Comparison of ENCODE assay signal across 15 cellular contexts in genomic region chr4:10084651-10085320, GRCh38. TPM values are rescaled to one million over a fixed set of nuclear protein-coding genes. Genes with fewer than 3 reads are reported as not detected.
A peak's percentile ranks its signal among the peaks of the same experiment; 100 is the strongest.
DNase-seq lines count a peak whose midpoint lies in the region; ATAC-seq and TF ChIP-seq lines count a peak whose summit lies in the region.
"Had no signal": no experiment of that assay in that cellular context is flagged by ENCODE, and none has a peak within 500 bp of the region (broad histone marks: within the 10 kb centered on the region; RNA-seq: fewer than 3 reads in every experiment).

No MANE protein-coding gene starts in this region.

- H3K27me3 Mint-ChIP-seq in brain, result no peaks in the 10 kb centered on the region
- no peaks in the 10 kb centered on the region for H3K27me3 Mint-ChIP-seq in stimulated activated naive B cell treated with anti-CD40 and anti-IgM and Interleukin-4, amounts not matched to agents 10 μg/mL and 1 μg/mL and 100 μg/mL, for 72 hours

- peaks cover 7% of the 10 kb centered on the region for H3K4me1 Mint-ChIP-seq in brain
- H3K4me1 Mint-ChIP-seq in stimulated activated naive B cell treated with anti-CD40 and anti-IgM and Interleukin-4, amounts not matched to agents 10 μg/mL and 1 μg/mL and 100 μg/mL, for 72 hours, result peaks cover 2 to 10% of the 10 kb centered on the region in 2 donors

- H3K18ac ChIP-seq in mesenchymal stem cell (ENCODE audit: low read depth in 1 of 2, low read length in 2 of 2), result no peak overlapping the region

- H3K9ac ChIP-seq in mesenchymal stem cell (ENCODE audit: low read length), result no peak overlapping the region

- no peak overlapping the region for H3K4ac ChIP-seq in mesenchymal stem cell (ENCODE audit: low read depth in 1 of 2, low read length in 2 of 2)

- H3K36me3 ChIP-seq in mesenchymal stem cell (ENCODE audit: control insufficient read depth in 1 of 2, insufficient read depth in 2 of 2, low read depth in 1 of 2, low read length in 2 of 2), result peaks cover 84 to 98% of the 10 kb centered on the region in 2 experiments

- peak overlapping the region; percentile 31 to 81 (median 45) for H3K27ac Mint-ChIP-seq in brain
- peak overlapping the region; percentile 75 for H3K27ac Mint-ChIP-seq in stimulated activated naive B cell treated with anti-CD40 and anti-IgM and Interleukin-4, amounts not matched to agents 10 μg/mL and 1 μg/mL and 100 μg/mL, for 72 hours

- TF ChIP-seq CTCF in brain (conservative IDR thresholded peaks at IDR 0.05), result no peak

- no peak overlapping the region for H2BK120ac ChIP-seq in mesenchymal stem cell (ENCODE audit: low read depth, low read length)

- H3K4me3 ChIP-seq in mesenchymal stem cell (ENCODE audit: insufficient read depth in 1 of 2, low read depth in 1 of 2, low read length in 2 of 2), result no peak overlapping the region
- H3K4me3 ChIP-seq: tibial nerve had no signal

- H3K27me3 ChIP-seq in mesenchymal stem cell (ENCODE audit: control insufficient read depth in 1 of 2, insufficient read depth in 1 of 2, low read length in 2 of 2), result no peaks in the 10 kb centered on the region
- H3K27me3 ChIP-seq: tibial nerve had no signal

- H2AFZ ChIP-seq in mesenchymal stem cell (ENCODE audit: low read depth, low read length), result no peak overlapping the region

- H2AK5ac ChIP-seq in mesenchymal stem cell (ENCODE audit: low read length, severe bottlenecking), result peak overlapping the region; percentile 23

- no peak overlapping the region for H3K4me2 ChIP-seq in mesenchymal stem cell (ENCODE audit: low read length, poor library complexity, severe bottlenecking)

- no peak overlapping the region for H2BK5ac ChIP-seq in mesenchymal stem cell (ENCODE audit: low read depth, low read length, poor library complexity, severe bottlenecking)

- H3K9me3 ChIP-seq in mesenchymal stem cell (ENCODE audit: control insufficient read depth, low read length), result no peaks in the 10 kb centered on the region
- H3K9me3 ChIP-seq: tibial nerve had no signal

- peak; percentile 9 for DNase-seq in activated CD8-positive, alpha-beta memory T cell treated with anti-CD3 and anti-CD28 coated beads, Interleukin-2, amount 50 U/mL, for 4 hours
- DNase-seq in activated CD8-positive, alpha-beta memory T cell treated with anti-CD3 and anti-CD28 coated beads, Interleukin-2, amount 50 U/mL, for 48 hours, result no peak
- DNase-seq in mesenchymal stem cell (no peak), NCI-H187 treated with DMSO at 0.1 percent for 48 hours (lab: John Stamatoyannopoulos, UW) (no peak), Ammon's horn (ENCODE audit: low spot score) (no peak)
- no peak for DNase-seq in stimulated activated naive B cell treated with anti-CD40 and anti-IgM and Interleukin-4, amounts not matched to agents 10 μg/mL and 1 μg/mL and 100 μg/mL, for 72 hours
- DNase-seq: activated CD4-positive, CD25-positive, alpha-beta regulatory T cell; effector memory CD4-positive, alpha-beta T cell; foreskin melanocyte; IMR-90; NCI-H1105 treated with DMSO at 0.1 percent for 48 hours; NCI-H2227 treated with DMSO at 0.1 percent for 48 hours had no signal

- H3K79me1 ChIP-seq in mesenchymal stem cell (replicated peaks; ENCODE audit: low read length, poor library complexity, severe bottlenecking), result peaks cover 33% of the 10 kb centered on the region

- H3K9me3 Mint-ChIP-seq in brain, result no peaks in the 10 kb centered on the region
- no peaks in the 10 kb centered on the region for H3K9me3 Mint-ChIP-seq in stimulated activated naive B cell treated with anti-CD40 and anti-IgM and Interleukin-4, amounts not matched to agents 10 μg/mL and 1 μg/mL and 100 μg/mL, for 72 hours

- no peak overlapping the region for H2BK12ac ChIP-seq in mesenchymal stem cell (ENCODE audit: low read length in 2 of 2)

- H3K4me3 Mint-ChIP-seq in brain, result no peak overlapping the region
- H3K4me3 Mint-ChIP-seq in stimulated activated naive B cell treated with anti-CD40 and anti-IgM and Interleukin-4, amounts not matched to agents 10 μg/mL and 1 μg/mL and 100 μg/mL, for 72 hours, result no peak overlapping the region

- 94% methylated on average over 21 of the region's 21 CpGs for WGBS in mesenchymal stem cell

- H3K36me3 Mint-ChIP-seq in brain, result peaks cover 68% of the 10 kb centered on the region
- H3K36me3 Mint-ChIP-seq in stimulated activated naive B cell treated with anti-CD40 and anti-IgM and Interleukin-4, amounts not matched to agents 10 μg/mL and 1 μg/mL and 100 μg/mL, for 72 hours, result peaks cover 54 to 59% of the 10 kb centered on the region in 2 donors

- H2BK15ac ChIP-seq in mesenchymal stem cell (ENCODE audit: low read depth, poor library complexity, severe bottlenecking), result no peak overlapping the region

- no peak overlapping the region for H3K23ac ChIP-seq in mesenchymal stem cell (ENCODE audit: low read length in 2 of 2)

- H3K27ac ChIP-seq in mesenchymal stem cell (ENCODE audit: low read length, poor library complexity, severe bottlenecking), result peak overlapping the region; percentile 3
- H3K27ac ChIP-seq: tibial nerve had no signal

- no peak overlapping the region for H4K8ac ChIP-seq in mesenchymal stem cell (ENCODE audit: low read length)

- ATAC-seq in stimulated activated naive B cell treated with anti-CD40 and anti-IgM and Interleukin-4, amounts not matched to agents 10 μg/mL and 1 μg/mL and 100 μg/mL, for 72 hours (replicated peaks), result no peak
- ATAC-seq in GM19452 (IDR thresholded peaks at IDR 0.05; ENCODE audit: unreplicated experiment), result no peak

- peaks cover 56% of the 10 kb centered on the region for H3K4me1 ChIP-seq in mesenchymal stem cell (ENCODE audit: control insufficient read depth, insufficient read depth, low read depth, low read length)

- H4K91ac ChIP-seq in mesenchymal stem cell (ENCODE audit: low read length), result no peak overlapping the region

- no peak overlapping the region for H3K14ac ChIP-seq in mesenchymal stem cell (ENCODE audit: low read length in 2 of 2)

RNA-seq across cellular contexts. Expression of gene WDR1, which starts 31.8 kb away (rescaled TPM):
- 207 TPM for polyA plus RNA-seq in brain (ENCODE audit: insufficient read depth, low read depth, low replicate concordance)
- 208 TPM for polyA plus RNA-seq in mesenchymal stem cell (2013, experiment 1 of 2)
- 215 TPM for polyA plus RNA-seq in mesenchymal stem cell (2013, experiment 2 of 2)
